17 cellular contexts compared by ENCODE assay signal in genomic region chr2:238502956-238503791, GRCh38.
"Had no signal": no experiment of that assay in that cellular context is flagged by ENCODE, and none has a peak within 500 bp of the region (broad histone marks: within the 10 kb centered on the region; RNA-seq: fewer than 3 reads in every experiment).

No MANE protein-coding gene starts in this region.

- ATAC-seq: activated T-cell treated with anti-CD3 and anti-CD28 coated beads, Interleukin-2, amount 50 U/mL, for 4 hours; foreskin keratinocyte; pancreas; T-cell had no signal

- H3K27me3 ChIP-seq: brain microvascular endothelial cell, pancreas, tibial nerve had no signal

- DNase-seq: activated CD4-positive, alpha-beta T cell treated with anti-CD3 and anti-CD28 coated beads for 1 hour; activated CD4-positive, alpha-beta T cell treated with anti-CD3 and anti-CD28 coated beads, Interleukin-2, amount 50 U/mL, for 4 hours; activated gamma-delta T cell treated with Interleukin-2 at 50 U/mL for 16 hours; activated T-cell treated with anti-CD3 and anti-CD28 coated beads, Interleukin-2, amount 50 U/mL, for 4 hours; anterior cingulate cortex; brain microvascular endothelial cell; effector memory CD4-positive, alpha-beta T cell; foreskin keratinocyte; glutamatergic neuron; nephron progenitor cell; stimulated activated CD4-positive, alpha-beta T cell treated with anti-CD3 and anti-CD28 coated beads, Interleukin-2, amount 100 ng/mL, for 48 hours; stimulated activated naive CD4-positive, alpha-beta T cell; T-cell; T1000 had no signal

- H3K36me3 ChIP-seq: brain microvascular endothelial cell, pancreas, tibial nerve had no signal

- H3K27ac ChIP-seq: brain microvascular endothelial cell, foreskin keratinocyte, pancreas, SK-N-MC, tibial nerve had no signal

- H3K4me3 ChIP-seq: pancreas, SK-N-MC, tibial nerve had no signal

- H3K9me3 ChIP-seq: pancreas, tibial nerve had no signal

- H3K4me1 ChIP-seq: foreskin keratinocyte, pancreas had no signal
